Comparison of ENCODE assay signal across 8 cellular contexts in the genomic region with DNA sequence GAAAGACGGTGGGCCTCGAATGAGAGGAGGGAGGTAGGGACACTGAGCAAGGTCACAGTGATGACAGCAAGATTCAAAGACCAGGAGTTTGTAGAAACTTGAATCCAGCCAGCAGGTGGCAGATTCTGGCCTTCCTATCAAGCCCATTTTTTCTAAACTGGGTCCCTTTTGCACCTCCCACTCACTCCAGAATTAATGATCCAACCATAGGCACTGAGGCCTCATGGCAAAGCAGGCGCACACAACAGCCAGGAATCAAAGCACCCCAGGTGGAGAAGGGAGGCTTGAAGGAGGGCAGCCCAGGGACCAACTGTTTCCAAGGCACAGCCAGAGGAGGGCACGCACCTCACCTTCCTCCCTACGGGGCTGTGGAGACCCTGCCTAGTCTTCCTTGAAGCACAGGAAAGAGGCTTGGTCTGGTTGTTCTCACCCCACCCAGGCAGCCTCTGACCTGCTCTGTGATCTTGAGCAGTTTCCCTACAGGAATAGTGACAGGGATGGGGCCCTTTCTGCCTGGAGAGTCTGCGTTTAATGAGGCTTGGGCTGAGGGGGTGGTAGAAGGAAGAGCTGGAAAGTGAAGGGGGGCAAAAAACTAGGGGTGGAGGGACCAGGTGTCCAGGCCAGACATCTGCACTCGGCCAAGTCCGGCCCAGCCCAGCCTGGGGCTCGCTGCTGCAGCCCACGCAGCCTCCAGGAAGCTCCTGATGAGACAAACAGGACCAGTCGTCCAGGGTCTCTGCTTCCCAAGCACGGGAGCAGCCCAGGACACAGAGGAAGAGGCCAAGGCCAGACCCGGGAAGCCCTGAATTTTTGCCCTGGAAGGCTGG.
DNase-seq lines count a peak whose midpoint lies in the region; ATAC-seq and TF ChIP-seq lines count a peak whose summit lies in the region.

No MANE protein-coding gene starts in this region.

- H3K27ac ChIP-seq in psoas muscle, result peak overlapping the region; percentile 46

- peak; percentile 47 to 48 for ATAC-seq in left cardiac atrium
- peak; percentile 44 to 70 (median 52) for ATAC-seq in psoas muscle
- ATAC-seq in GM18907 (IDR thresholded peaks at IDR 0.05; ENCODE audit: unreplicated experiment), result no peak

- H3K4me1 ChIP-seq in adipocyte (ENCODE audit: control insufficient read depth, insufficient read depth, low read length), result peaks cover 4% of the 10 kb centered on the region
- peaks cover 7% of the 10 kb centered on the region for H3K4me1 ChIP-seq in psoas muscle

- intact Hi-C loops in left cardiac atrium (cut with DNase I), result loop anchor here in 1 of 2 donors (5.0 kb wide), 1 partner anchor 97 kb away; no protein-coding TSS in a partner anchor
- intact Hi-C loops in psoas muscle (cut with DNase I), result loop anchor here in 1 of 2 donors (2.0 kb wide), 2 partner anchors 90 to 144 kb away; a partner anchor contains a TSS

- H3K36me3 ChIP-seq in MG63 (peaks cover 2% of the 10 kb centered on the region; the same call in 1 of the 2 replicates), adipocyte (ENCODE audit: control insufficient read depth, insufficient read depth, low read length, severe bottlenecking) (no peaks in the 10 kb centered on the region), psoas muscle (ENCODE audit: insufficient read depth in 1 of 2, low read depth in 1 of 2) (no peaks in the 10 kb centered on the region)

- H3K9ac ChIP-seq in adipocyte (ENCODE audit: low read length), result no peak overlapping the region

- H3K4me3 ChIP-seq in MG63 (no peak overlapping the region), adipocyte (ENCODE audit: low read length) (no peak overlapping the region), psoas muscle (no peak overlapping the region)

- H3K27me3 ChIP-seq in MG63 (no peaks in the 10 kb centered on the region), adipocyte (replicated peaks; ENCODE audit: control insufficient read depth, insufficient read depth, low read length) (no peaks in the 10 kb centered on the region), psoas muscle (ENCODE audit: insufficient read depth in 3 of 3, low read length in 2 of 3) (no peaks in the 10 kb centered on the region)

- 41 to 46% (median 45%) methylated on average over 13 of the region's 13 CpGs for WGBS in psoas muscle, 3 donors

- H3K9me3 ChIP-seq in MG63 (no peaks in the 10 kb centered on the region), adipocyte (ENCODE audit: control insufficient read depth, low read length) (no peaks in the 10 kb centered on the region), psoas muscle (no peaks in the 10 kb centered on the region)

- DNase-seq in NCI-H82 (lab: John Stamatoyannopoulos, UW) (peak; percentile 71), NCI-H82 treated with DMSO at 0.1 percent for 48 hours (lab: John Stamatoyannopoulos, UW; ENCODE audit: unreplicated experiment) (no peak), MG63 (peak; percentile 34), adipocyte (ENCODE audit: low read depth) (peak; percentile 66), left cardiac atrium (peak; percentile 51), psoas muscle (peak in 1 of 2 donors; percentile 53), NCI-H774 (lab: John Stamatoyannopoulos, UW) (no peak)

- peak; percentile 53 for TF ChIP-seq CTCF in psoas muscle (IDR thresholded peaks at IDR 0.05)

Comparison
In these comparisons a context has a peak if more than half of its experiments do, and no peak if none do; other contexts are left out.
1. DNase-seq: peak in NCI-H82 (single experiment), MG63 (single experiment), adipocyte (single experiment) and left cardiac atrium (single experiment); none in NCI-H82 treated with DMSO at 0.1 percent for 48 hours (single experiment) and NCI-H774 (single experiment).